In the genomic region with DNA sequence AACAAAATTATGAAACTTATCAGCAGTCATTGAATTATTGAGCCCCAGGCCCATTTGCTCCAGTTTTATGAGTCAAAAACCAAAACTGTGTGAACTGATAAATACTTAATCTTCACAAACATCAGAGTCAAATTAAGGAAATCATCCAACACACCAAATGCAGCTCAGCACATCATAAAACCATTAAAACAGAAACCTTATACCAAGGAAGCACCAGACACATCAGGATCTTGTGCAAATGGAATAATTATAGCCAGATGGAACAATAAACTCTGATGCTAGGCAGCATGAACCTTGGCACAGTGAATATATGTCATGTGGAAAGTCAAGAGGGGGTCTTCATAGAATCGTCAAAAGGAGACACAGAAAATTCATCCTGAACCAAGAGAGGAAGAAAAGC, we compare ENCODE assay signal across 26 cellular contexts.
"Had no signal": no experiment of that assay in that cellular context is flagged by ENCODE, and none has a peak within 500 bp of the region (broad histone marks: within the 10 kb centered on the region; RNA-seq: fewer than 3 reads in every experiment).

No MANE protein-coding gene starts in this region.

- DNase-seq: activated CD4-positive, alpha-beta memory T cell treated with anti-CD3 and anti-CD28 coated beads for 36 hours; activated CD4-positive, alpha-beta T cell treated with anti-CD3 and anti-CD28 coated beads for 36 hours; activated CD4-positive, alpha-beta T cell treated with anti-CD3 and anti-CD28 coated beads, Interleukin-2, amount 50 U/mL, for 1 hour; activated CD8-positive, alpha-beta memory T cell treated with anti-CD3 and anti-CD28 coated beads, Interleukin-2, amount 50 U/mL, for 4 hours; activated naive CD4-positive, alpha-beta T cell treated with anti-CD3 and anti-CD28 coated beads, Interleukin-2, amount 10 ng/mL, durations not matched to agents 7 days and 5 days; activated naive CD8-positive, alpha-beta T cell treated with anti-CD3 and anti-CD28 coated beads, Interleukin-2, amount 50 U/mL, for 24 hours; activated T-cell treated with anti-CD3 and anti-CD28 coated beads for 4 hours; activated T-cell treated with anti-CD3 and anti-CD28 coated beads, Interleukin-2, amount 50 U/mL, for 4 hours; anterior cingulate cortex; caudate nucleus; MM.1S; MV-4-11; NCI-H1436 treated with DMSO at 0.1 percent for 48 hours; NCI-H1694 treated with DMSO at 0.1 percent for 48 hours; NCI-H2029; NCI-H2171 treated with DMSO at 0.1 percent for 48 hours; NCI-H2227 treated with DMSO at 0.1 percent for 48 hours; NCI-H446; NCI-H510A treated with DMSO at 0.1 percent for 48 hours; NCI-H526 treated with DMSO at 0.1 percent for 48 hours; NCI-H82; NK-92 treated with Interleukin-12 subunit alpha and Interleukin-12 subunit beta, amount 100 ng/mL, for 24 hours; PC-3; Peyer's patch; RPMI8226; SHP77 treated with DMSO at 0.1 percent for 48 hours had no signal

- ATAC-seq: activated CD4-positive, alpha-beta T cell treated with anti-CD3 and anti-CD28 coated beads for 36 hours; activated naive CD8-positive, alpha-beta T cell treated with anti-CD3 and anti-CD28 coated beads, Interleukin-2, amount 50 U/mL, for 24 hours; activated T-cell treated with anti-CD3 and anti-CD28 coated beads, Interleukin-2, amount 50 U/mL, for 4 hours; PC-3 had no signal
